In the genomic region with DNA sequence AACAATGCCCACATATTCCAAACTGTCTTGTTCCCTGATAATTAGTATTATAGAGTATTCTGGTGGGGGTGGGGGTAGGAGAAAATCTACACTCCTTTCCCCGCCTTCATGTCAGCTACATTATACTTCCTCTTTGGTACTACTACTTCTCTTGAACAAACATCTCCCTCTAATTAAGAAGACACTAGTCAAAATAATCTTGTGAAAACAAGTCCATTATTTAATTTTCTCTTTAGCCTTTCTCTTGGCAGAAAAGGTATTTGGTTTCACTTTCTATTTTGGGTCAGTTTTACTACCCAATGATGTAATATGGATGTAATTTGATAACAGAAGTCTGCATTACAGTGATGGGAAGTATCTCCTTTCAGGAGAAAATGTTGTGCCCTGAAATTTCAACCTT, we compare ENCODE assay signal across 11 cellular contexts. TPM values are rescaled to one million over a fixed set of nuclear protein-coding genes. Genes with fewer than 3 reads are reported as not detected.
A peak's percentile ranks its signal among the peaks of the same experiment; 100 is the strongest.
DNase-seq lines count a peak whose midpoint lies in the region; ATAC-seq and TF ChIP-seq lines count a peak whose summit lies in the region.
"Had no signal": no experiment of that assay in that cellular context is flagged by ENCODE, and none has a peak within 500 bp of the region (broad histone marks: within the 10 kb centered on the region; RNA-seq: fewer than 3 reads in every experiment).

No MANE protein-coding gene starts in this region.

- H3K36me3 Mint-ChIP-seq in T-cell (no peaks in the 10 kb centered on the region), neural progenitor cell (no peaks in the 10 kb centered on the region), endodermal cell (ENCODE audit: low read depth) (no peaks in the 10 kb centered on the region)

- H3K9me3 ChIP-seq in neural progenitor cell (ENCODE audit: low read depth), result no peaks in the 10 kb centered on the region
- H3K9me3 ChIP-seq in endodermal cell (ENCODE audit: control insufficient read depth, low read length), result peaks cover 5% of the 10 kb centered on the region
- H3K9me3 ChIP-seq: SJSA1 had no signal

- H3K9ac ChIP-seq in neural progenitor cell (no peak overlapping the region), endodermal cell (ENCODE audit: extremely low read depth, low read length, poor library complexity, severe bottlenecking) (no peak overlapping the region)

- H3F3A ChIP-seq in neural progenitor cell (ENCODE audit: low read depth), result no peaks in the 10 kb centered on the region

- DNase-seq in AG10803 (ENCODE audit: low read depth) (peak; percentile 44), HPDE6-E6E7 (ENCODE audit: extremely low spot score) (peak; percentile 34), T-cell (no peak), iris pigment epithelial cell (ENCODE audit: low read depth) (peak; percentile 63), neural progenitor cell (ENCODE audit: low spot score) (no peak), endodermal cell (no peak)
- DNase-seq: cerebellar nuclear complex; stimulated activated naive B cell treated with anti-CD40 and anti-IgM and Interleukin-4, amounts not matched to agents 10 μg/mL and 1 μg/mL and 100 μg/mL, for 72 hours had no signal

- H3K4me1 ChIP-seq in neural progenitor cell (no peaks in the 10 kb centered on the region), endodermal cell (ENCODE audit: control insufficient read depth, insufficient read depth, low read length) (no peaks in the 10 kb centered on the region)
- H3K4me1 ChIP-seq: SJSA1 had no signal

- H3K27me3 ChIP-seq in neural progenitor cell (no peaks in the 10 kb centered on the region), endodermal cell (ENCODE audit: control insufficient read depth, insufficient read depth, low read length, poor library complexity, severe bottlenecking) (no peaks in the 10 kb centered on the region)
- H3K27me3 ChIP-seq: SJSA1 had no signal

- H3K27ac Mint-ChIP-seq in T-cell (peak overlapping the region in 1 of 2 donors; percentile 7), neural progenitor cell (no peak overlapping the region), endodermal cell (no peak overlapping the region)
- H3K27ac Mint-ChIP-seq: stimulated activated naive B cell treated with anti-CD40 and anti-IgM and Interleukin-4, amounts not matched to agents 10 μg/mL and 1 μg/mL and 100 μg/mL, for 72 hours had no signal

- no peak for TF ChIP-seq CTCF in AG10803 (conservative IDR thresholded peaks at IDR 0.05; ENCODE audit: low read length)
- TF ChIP-seq CTCF in neural progenitor cell (IDR thresholded peaks at IDR 0.05), result no peak
- TF ChIP-seq CTCF in endodermal cell (conservative IDR thresholded peaks at IDR 0.05), result no peak

- H3K9me3 Mint-ChIP-seq in T-cell (peaks cover 3 to 18% (median 6%) of the 10 kb centered on the region in 3 donors), neural progenitor cell (peaks cover 14% of the 10 kb centered on the region), endodermal cell (peaks cover 19% of the 10 kb centered on the region)

- H3K79me2 ChIP-seq in neural progenitor cell (ENCODE audit: low read depth), result no peaks in the 10 kb centered on the region

- peak overlapping the region; percentile 10; the same call in 1 of the 2 replicates for H3K4me3 ChIP-seq in AG10803 (ENCODE audit: low read length)
- H3K4me3 ChIP-seq in neural progenitor cell, result no peak overlapping the region
- H3K4me3 ChIP-seq in endodermal cell (ENCODE audit: low read length), result no peak overlapping the region
- H3K4me3 ChIP-seq: SJSA1 had no signal

- no peaks in the 10 kb centered on the region for H4K20me1 ChIP-seq in neural progenitor cell (ENCODE audit: low read depth)

- H3K36me3 ChIP-seq in neural progenitor cell (no peaks in the 10 kb centered on the region), endodermal cell (ENCODE audit: control insufficient read depth, insufficient read depth, low read length) (no peaks in the 10 kb centered on the region)
- H3K36me3 ChIP-seq: SJSA1 had no signal

- no peak overlapping the region for H2AFZ ChIP-seq in neural progenitor cell (replicated peaks)

- H3K4me3 Mint-ChIP-seq in T-cell, result peak overlapping the region; percentile 33 to 49 (median 44)
- H3K4me3 Mint-ChIP-seq in neural progenitor cell, result no peak overlapping the region
- no peak overlapping the region for H3K4me3 Mint-ChIP-seq in endodermal cell
- H3K4me3 Mint-ChIP-seq: stimulated activated naive B cell treated with anti-CD40 and anti-IgM and Interleukin-4, amounts not matched to agents 10 μg/mL and 1 μg/mL and 100 μg/mL, for 72 hours had no signal

- no peak overlapping the region for H3K4me2 ChIP-seq in neural progenitor cell

- ATAC-seq in T-cell (replicated peaks in 1 of 4) (no peak), HG02973 (IDR thresholded peaks at IDR 0.05; ENCODE audit: unreplicated experiment) (no peak), GM21447 (IDR thresholded peaks at IDR 0.05; ENCODE audit: unreplicated experiment) (no peak)
- ATAC-seq: stimulated activated naive B cell treated with anti-CD40 and anti-IgM and Interleukin-4, amounts not matched to agents 10 μg/mL and 1 μg/mL and 100 μg/mL, for 72 hours had no signal

- POLR2A ChIA-PET in T-cell (lab: Charles Lee), result no interaction called here

- CTCF ChIA-PET in T-cell (lab: Charles Lee), result interaction anchor here in 1 of 2 donors (0.5 kb wide), 1 partner anchor 133 kb away, joined by 3 read pairs; no protein-coding TSS in a partner anchor

- H3K27ac ChIP-seq in neural progenitor cell, result no peak overlapping the region
- H3K27ac ChIP-seq in endodermal cell (ENCODE audit: low read depth, low read length), result no peak overlapping the region
- H3K27ac ChIP-seq: SJSA1 had no signal

- H3K4me1 Mint-ChIP-seq in T-cell, result peaks cover 8 to 14% (median 9%) of the 10 kb centered on the region in 3 donors
- peaks cover 3% of the 10 kb centered on the region for H3K4me1 Mint-ChIP-seq in neural progenitor cell
- peaks cover 1% of the 10 kb centered on the region for H3K4me1 Mint-ChIP-seq in endodermal cell

- WGBS in endodermal cell (ENCODE audit: insufficient coverage in 1 of 2, insufficient read length in 1 of 2), 2 experiments, result 90% methylated on average over 1 of the region's 1 CpG; no CpG with 5 or more reads in 1 of the 2 experiments

- H3K27me3 Mint-ChIP-seq in T-cell (no peaks in the 10 kb centered on the region), neural progenitor cell (ENCODE audit: insufficient read depth, low read depth) (peaks cover 3% of the 10 kb centered on the region), endodermal cell (ENCODE audit: insufficient read depth) (no peaks in the 10 kb centered on the region)

RNA-seq across cellular contexts. Expression of gene NTMT2, which starts 22.5 kb away (rescaled TPM):
- total RNA-seq in T-cell (not detected), neural progenitor cell (ENCODE audit: low replicate concordance) (not detected in 2 replicates), endodermal cell (1 to 10 TPM in 1 of 2 donors, not detected in 1; 1.2 TPM)
- polyA plus RNA-seq in endodermal cell (2013, experiment 1 of 2), result 0.50 TPM
- polyA plus RNA-seq in endodermal cell (2013, experiment 2 of 2), result 0.46 TPM
- total RNA-seq: SJSA1 had no signal

Comparison
In these comparisons a context has a peak if more than half of its experiments do, and no peak if none do; other contexts are left out.
1. DNase-seq: peak in AG10803 (single experiment), HPDE6-E6E7 (single experiment) and iris pigment epithelial cell (single experiment); none in T-cell (0 of 34), neural progenitor cell (single experiment) and endodermal cell (single experiment).
2. H3K4me3 Mint-ChIP-seq: peak in T-cell (3 of 3); none in neural progenitor cell (single experiment) and endodermal cell (single experiment).